Comparison of ENCODE assay signal across 8 cellular contexts in genomic region chr5:17248999-17249634, GRCh38. TPM values are rescaled to one million over a fixed set of nuclear protein-coding genes. Genes with fewer than 3 reads are reported as not detected.
DNase-seq lines count a peak whose midpoint lies in the region; ATAC-seq and TF ChIP-seq lines count a peak whose summit lies in the region.

No MANE protein-coding gene starts in this region.

- peak in 1 of 2 donors; percentile 30 for TF ChIP-seq CTCF in mammary epithelial cell (conservative IDR thresholded peaks at IDR 0.05 in 1 of 2, IDR thresholded peaks at IDR 0.05 in 1 of 2; ENCODE audit: extremely low read depth in 1 of 2, insufficient read depth in 1 of 2, low read depth in 1 of 2, low read length in 2 of 2)
- no peak for TF ChIP-seq CTCF in lower lobe of right lung (IDR thresholded peaks at IDR 0.05)

- CTCF ChIA-PET in mammary epithelial cell (lab: Charles Lee; ENCODE audit: low non-redundant PET) = no interaction called here

- peak overlapping the region; percentile 66 for H3K4me2 ChIP-seq in mammary epithelial cell (ENCODE audit: insufficient read depth, low read depth, low read length)

- no peak overlapping the region for H3K4me3 ChIP-seq in MG63
- no peak overlapping the region for H3K4me3 ChIP-seq in mammary epithelial cell (replicated peaks in 1 of 3; ENCODE audit: insufficient read depth in 1 of 3, low read depth in 2 of 3, low read length in 3 of 3)
- H3K4me3 ChIP-seq in lower lobe of right lung = no peak overlapping the region
- H3K4me3 ChIP-seq in H7 (ENCODE audit: insufficient read depth, low read depth, low read length) = no peak overlapping the region

- in situ Hi-C loops in mammary epithelial cell (cut with MboI; ENCODE audit: low sequenced_read_pairs in 2 of 2) = no loop called here

- H3K9me3 ChIP-seq in MG63 (no peaks in the 10 kb centered on the region), mammary epithelial cell (replicated peaks; ENCODE audit: insufficient read depth, low read length) (no peaks in the 10 kb centered on the region), lower lobe of right lung (no peaks in the 10 kb centered on the region)

- BruUV-seq in mammary epithelial cell (replicated peaks; lab: Mats Ljungman, UMichigan) = no TSS peak

- H2AFZ ChIP-seq in mammary epithelial cell (ENCODE audit: low read depth, low read length) = no peak overlapping the region

- no peaks in the 10 kb centered on the region for H4K20me1 ChIP-seq in mammary epithelial cell (ENCODE audit: insufficient read depth, low read length)

- peak; percentile 96 for DNase-seq in AG08395 (ENCODE audit: low spot score)
- peak; percentile 88 for DNase-seq in MG63
- peak; percentile 96 for DNase-seq in mammary epithelial cell
- no peak for DNase-seq in lower lobe of right lung
- no peak for DNase-seq in effector CD4-positive, alpha-beta T cell
- no peak for DNase-seq in H7
- DNase-seq in retina = no peak
- no peak for DNase-seq in OCI-M1 (lab: John Stamatoyannopoulos, UW)

- no peak overlapping the region for H3K9ac ChIP-seq in mammary epithelial cell (ENCODE audit: insufficient read depth, low read length)

- intact Hi-C loops in mammary epithelial cell (cut with micrococcal nuclease) (loop anchor here (1.0 kb wide), 1 partner anchor 31 kb away; no protein-coding TSS in a partner anchor), lower lobe of right lung (cut with DNase I) (no loop called here)

- WGBS in mammary epithelial cell (ENCODE audit: low coverage, missing lambda C conversion rate) = 62% methylated on average over 3 of the region's 3 CpGs

- peaks cover 75% of the 10 kb centered on the region for H3K79me2 ChIP-seq in mammary epithelial cell (ENCODE audit: insufficient read depth, low read length)

- no peaks in the 10 kb centered on the region for H3K27me3 ChIP-seq in MG63
- H3K27me3 ChIP-seq in mammary epithelial cell (ENCODE audit: insufficient read depth, low read length) = no peaks in the 10 kb centered on the region
- no peaks in the 10 kb centered on the region for H3K27me3 ChIP-seq in lower lobe of right lung (ENCODE audit: low read depth)
- no peaks in the 10 kb centered on the region for H3K27me3 ChIP-seq in H7 (ENCODE audit: control insufficient read depth, insufficient read depth, low read length)

- peak overlapping the region; percentile 45 for H3K27ac ChIP-seq in mammary epithelial cell (ENCODE audit: insufficient read depth, low read depth, low read length)
- no peak overlapping the region for H3K27ac ChIP-seq in lower lobe of right lung

- peaks cover 39% of the 10 kb centered on the region for H3K4me1 ChIP-seq in mammary epithelial cell (ENCODE audit: insufficient read depth, low read length)
- no peaks in the 10 kb centered on the region for H3K4me1 ChIP-seq in lower lobe of right lung

- peak; percentile 35 to 54 for ATAC-seq in lower lobe of right lung

- H3K36me3 ChIP-seq in MG63 = peaks cover 77% of the 10 kb centered on the region
- peaks cover 2% of the 10 kb centered on the region for H3K36me3 ChIP-seq in mammary epithelial cell (ENCODE audit: insufficient read depth, low read length)
- H3K36me3 ChIP-seq in lower lobe of right lung = no peaks in the 10 kb centered on the region
- H3K36me3 ChIP-seq in H7 (replicated peaks; ENCODE audit: control insufficient read depth, insufficient read depth, low read length) = no peaks in the 10 kb centered on the region; the same call in none of the 2 replicates

- dilution Hi-C loops in mammary epithelial cell (cut with HindIII; ENCODE audit: low sequenced_read_pairs) = no loop called here

RNA-seq across cellular contexts. Expression of gene BASP1, which starts 31.7 kb away (rescaled TPM):
- total RNA-seq in MG63 (2014; rRNA removed; shearing (Covaris generic); ENCODE audit: low replicate concordance) = 543 and 644 TPM in 2 replicates
- total RNA-seq in mammary epithelial cell (10 to 100 TPM; 27.0 to 76.6 TPM), lower lobe of right lung (25.8 TPM)
- 60.4 TPM for polyA plus RNA-seq in mammary epithelial cell
- polyA minus RNA-seq in mammary epithelial cell = 15.7 TPM
- 144 and 153 TPM in 2 replicates for total RNA-seq in H7 (2014; rRNA removed; shearing (Covaris generic))

Comparison
In these comparisons a context has a peak if more than half of its experiments do, and no peak if none do; other contexts are left out.
1. DNase-seq: peak in AG08395 (single experiment), MG63 (single experiment) and mammary epithelial cell (single experiment); none in lower lobe of right lung (single experiment), effector CD4-positive, alpha-beta T cell (single experiment), H7 (single experiment), retina (single experiment) and OCI-M1 (single experiment).